Comparison of ENCODE assay signal across 8 cellular contexts in the genomic region with DNA sequence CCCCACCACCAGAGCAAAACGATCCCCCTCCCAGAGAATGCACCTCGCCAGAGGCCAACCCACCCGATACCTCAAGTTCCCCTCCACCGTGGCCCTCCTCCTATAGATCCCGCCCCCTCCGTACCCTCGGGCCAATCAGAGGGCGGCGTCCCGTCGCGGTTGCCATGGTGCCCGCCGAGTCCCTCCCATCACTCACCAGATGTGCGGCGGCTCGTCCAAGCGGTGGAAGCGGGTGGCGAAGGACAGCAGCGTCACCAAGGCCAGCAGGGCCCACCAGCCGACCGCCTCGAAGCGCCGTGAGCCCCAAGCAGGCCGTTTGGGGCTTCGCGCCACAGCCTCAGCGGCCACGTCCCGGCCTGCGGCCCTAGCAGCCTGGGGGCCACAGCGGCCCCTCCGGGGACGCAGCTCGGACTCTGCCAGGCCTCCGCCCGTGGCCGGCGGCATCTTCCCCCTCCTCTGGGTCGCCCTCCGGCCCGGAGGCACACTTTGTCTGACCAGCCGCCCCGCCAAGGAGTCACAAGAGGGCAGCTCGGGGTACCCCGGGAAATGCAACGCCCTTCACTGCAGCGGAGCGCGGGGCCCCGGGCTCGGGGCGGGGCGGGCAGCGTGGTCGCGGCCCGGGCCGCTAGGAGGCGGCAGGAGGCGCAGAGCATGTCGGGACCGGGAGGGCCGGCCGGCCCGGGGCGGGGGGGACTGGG. TPM values are rescaled to one million over a fixed set of nuclear protein-coding genes. Genes with fewer than 3 reads are reported as not detected.
DNase-seq lines count a peak whose midpoint lies in the region; ATAC-seq lines count a peak whose summit lies in the region.

POMT2 (minus strand) TSS at position 646 of the 698 bp plus-strand sequence; CDS start at position 444, 202 bp downstream.

- POLR2A ChIA-PET in activated CD4-positive, alpha-beta T cell treated with anti-CD3 and anti-CD28 coated beads, Interleukin-2, amount 10 ng/mL, durations not matched to agents 7 days and 5 days (lab: Charles Lee): no interaction called here

- H3K27me3 Mint-ChIP-seq in activated CD4-positive, alpha-beta T cell treated with anti-CD3 and anti-CD28 coated beads, Interleukin-2, amount 10 ng/mL, durations not matched to agents 7 days and 5 days: no peaks in the 10 kb centered on the region

- H3K4me1 Mint-ChIP-seq in activated CD4-positive, alpha-beta T cell treated with anti-CD3 and anti-CD28 coated beads, Interleukin-2, amount 10 ng/mL, durations not matched to agents 7 days and 5 days: peaks cover 26% of the 10 kb centered on the region

- H3K27ac ChIP-seq in BLaER1: peak within 1 kb of the TSS; percentile 95

- H3K36me3 Mint-ChIP-seq in activated CD4-positive, alpha-beta T cell treated with anti-CD3 and anti-CD28 coated beads, Interleukin-2, amount 10 ng/mL, durations not matched to agents 7 days and 5 days (ENCODE audit: low read depth): no peaks in the 10 kb centered on the region

- no peaks in the 10 kb centered on the region for H3K27me3 ChIP-seq in BLaER1

- H3K4me1 ChIP-seq in BLaER1: peaks cover 24% of the 10 kb centered on the region

- peak; percentile 86 for DNase-seq in GM19238 (ENCODE audit: insufficient read length, low spot score)
- peak; percentile 82 to 95 for DNase-seq in NCI-H526 (lab: John Stamatoyannopoulos, UW)
- DNase-seq in activated CD4-positive, alpha-beta T cell treated with anti-CD3 and anti-CD28 coated beads, Interleukin-2, amount 10 ng/mL, durations not matched to agents 7 days and 5 days: peak; percentile 94
- DNase-seq in cortex of kidney (lab: John Stamatoyannopoulos, UW): peak; percentile 29
- DNase-seq in left kidney (ENCODE audit: low read depth, low spot score): peak; percentile 98
- peak; percentile 89 for DNase-seq in stimulated activated CD4-positive, alpha-beta T cell treated with anti-CD3 and anti-CD28 coated beads, Interleukin-2, amount 100 ng/mL, for 4 hours (ENCODE audit: low read depth)

- peak within 1 kb of the TSS; percentile 98 for H3K4me3 Mint-ChIP-seq in activated CD4-positive, alpha-beta T cell treated with anti-CD3 and anti-CD28 coated beads, Interleukin-2, amount 10 ng/mL, durations not matched to agents 7 days and 5 days

- H4K20me1 ChIP-seq in BLaER1: no peaks in the 10 kb centered on the region

- ATAC-seq in HG03442 (IDR thresholded peaks at IDR 0.05; ENCODE audit: unreplicated experiment): peak; percentile 66

- H3K9me3 Mint-ChIP-seq in activated CD4-positive, alpha-beta T cell treated with anti-CD3 and anti-CD28 coated beads, Interleukin-2, amount 10 ng/mL, durations not matched to agents 7 days and 5 days: no peaks in the 10 kb centered on the region

- no peaks in the 10 kb centered on the region for H3K9me3 ChIP-seq in BLaER1

- H3K27ac Mint-ChIP-seq in activated CD4-positive, alpha-beta T cell treated with anti-CD3 and anti-CD28 coated beads, Interleukin-2, amount 10 ng/mL, durations not matched to agents 7 days and 5 days: peak within 1 kb of the TSS; percentile 100

- peak within 1 kb of the TSS; percentile 94 for H3K4me3 ChIP-seq in BLaER1

- no peaks in the 10 kb centered on the region for H3K36me3 ChIP-seq in BLaER1

- H3K9ac ChIP-seq in BLaER1: peak within 1 kb of the TSS; percentile 93

- CTCF ChIA-PET in activated CD4-positive, alpha-beta T cell treated with anti-CD3 and anti-CD28 coated beads, Interleukin-2, amount 10 ng/mL, durations not matched to agents 7 days and 5 days (lab: Charles Lee): interaction anchor here (0.7 to 1.6 kb wide), 8 partner anchors 9 to 407 kb away, joined by 3 to 5 read pairs (median 4); partner anchors contain the start of genes SAMD15 and TMED8

- H3K4me2 ChIP-seq in BLaER1: peak within 1 kb of the TSS; percentile 91

RNA-seq across cellular contexts. Expression of gene POMT2, which starts in this region (rescaled TPM):
- total RNA-seq in activated CD4-positive, alpha-beta T cell treated with anti-CD3 and anti-CD28 coated beads, Interleukin-2, amount 10 ng/mL, durations not matched to agents 7 days and 5 days: 10 to 100 TPM; 11.9 to 13.8 TPM

Comparison
In these comparisons a context has a peak if more than half of its experiments do, and no peak if none do; other contexts are left out.
1. Peak in every context shown above with its lines: DNase-seq, ATAC-seq, H3K4me3 ChIP-seq and H3K27ac ChIP-seq.
2. DNase-seq: peak in every context shown above with its lines; median percentile 98 in left kidney; 94 in activated CD4-positive, alpha-beta T cell treated with anti-CD3 and anti-CD28 coated beads, Interleukin-2, amount 10 ng/mL, durations not matched to agents 7 days and 5 days; 89 in stimulated activated CD4-positive, alpha-beta T cell treated with anti-CD3 and anti-CD28 coated beads, Interleukin-2, amount 100 ng/mL, for 4 hours; 88 in NCI-H526; 86 in GM19238; 29 in cortex of kidney.